Comparison of ENCODE assay signal across 13 cellular contexts in genomic region chr5:110040178-110040577, GRCh38.
DNase-seq lines count a peak whose midpoint lies in the region; ATAC-seq and TF ChIP-seq lines count a peak whose summit lies in the region.
"Had no signal": no experiment of that assay in that cellular context is flagged by ENCODE, and none has a peak within 500 bp of the region (broad histone marks: within the 10 kb centered on the region; RNA-seq: fewer than 3 reads in every experiment).

No MANE protein-coding gene starts in this region.

- no peak overlapping the region for H3K4me3 ChIP-seq in fibroblast of villous mesenchyme (ENCODE audit: low read depth, low read length)

- DNase-seq in AG09319 (ENCODE audit: extremely low read depth, low read depth) (no peak), HCEC 1CT (peak; percentile 6), WTC11 (ENCODE audit: low spot score) (no peak), fibroblast of villous mesenchyme (ENCODE audit: low read depth) (no peak), hepatic stellate cell (ENCODE audit: low spot score) (no peak), NCI-H774 (lab: John Stamatoyannopoulos, UW) (no peak), GM19240 (ENCODE audit: insufficient read length, low spot score) (no peak)
- DNase-seq in activated T-cell treated with anti-CD3 and anti-CD28 coated beads, Interleukin-2, amount 50 U/mL, for 48 hours = no peak
- DNase-seq: activated CD4-positive, alpha-beta memory T cell treated with anti-CD3 and anti-CD28 coated beads for 36 hours; NCI-H187; NCI-H226; stimulated activated CD4-positive, alpha-beta T cell treated with anti-CD3 and anti-CD28 coated beads, Interleukin-2, amount 100 ng/mL, for 24 hours had no signal

- peaks cover 8% of the 10 kb centered on the region for H3K36me3 Mint-ChIP-seq in WTC11

- CTCF ChIA-PET in WTC11 (lab: Charles Lee) = interaction anchor here (1.0 to 1.4 kb wide), 5 partner anchors 16 to 352 kb away, joined by 3 to 6 read pairs (median 4); no protein-coding TSS in a partner anchor

- POLR2A ChIA-PET in WTC11 (lab: Charles Lee) = no interaction called here

- peaks cover 30% of the 10 kb centered on the region for H3K9me3 Mint-ChIP-seq in WTC11

- H3K27me3 Mint-ChIP-seq in WTC11 (ENCODE audit: low read depth) = no peaks in the 10 kb centered on the region
- H3K27me3 Mint-ChIP-seq: activated CD4-positive, alpha-beta memory T cell treated with anti-CD3 and anti-CD28 coated beads for 36 hours; activated naive CD4-positive, alpha-beta T cell treated with anti-CD3 and anti-CD28 coated beads, Interleukin-2, amount 50 U/mL, for 24 hours had no signal

- no peak overlapping the region for H3K27ac Mint-ChIP-seq in WTC11
- H3K27ac Mint-ChIP-seq: activated CD4-positive, alpha-beta memory T cell treated with anti-CD3 and anti-CD28 coated beads for 36 hours; activated naive CD4-positive, alpha-beta T cell treated with anti-CD3 and anti-CD28 coated beads, Interleukin-2, amount 50 U/mL, for 24 hours had no signal

- peak; percentile 56; the same call in 1 of the 2 replicates for ATAC-seq in WTC11

- TF ChIP-seq CTCF in AG09319 (IDR thresholded peaks at IDR 0.05; ENCODE audit: low read depth, low read length) (peak; percentile 1; the same call in 1 of the 2 replicates), WTC11 (IDR thresholded peaks at IDR 0.05) (no peak), fibroblast of villous mesenchyme (IDR thresholded peaks at IDR 0.05; ENCODE audit: insufficient read depth, low read depth, low read length) (peak; percentile 43)

- H3K4me3 Mint-ChIP-seq in WTC11 = no peak overlapping the region
- H3K4me3 Mint-ChIP-seq: activated CD4-positive, alpha-beta memory T cell treated with anti-CD3 and anti-CD28 coated beads for 36 hours; activated naive CD4-positive, alpha-beta T cell treated with anti-CD3 and anti-CD28 coated beads, Interleukin-2, amount 50 U/mL, for 24 hours had no signal

- H3K4me1 Mint-ChIP-seq in WTC11 = no peaks in the 10 kb centered on the region

TF ChIP-seq in WTC11, 78 proteins besides CTCF, POLR2A, EP300 and RAD21 (continues in another document):
- TF ChIP-seq NFE2L1 (CRISPR knock-in tag; IDR thresholded peaks at IDR 0.05) (no peak), AR (CRISPR knock-in tag; IDR thresholded peaks at IDR 0.05) (no peak), JAZF1 (CRISPR knock-in tag; IDR thresholded peaks at IDR 0.05) (no peak), TP53 (CRISPR knock-in tag; IDR thresholded peaks at IDR 0.05) (no peak), E2F5 (CRISPR knock-in tag; IDR thresholded peaks at IDR 0.05) (no peak), ZBTB21 (CRISPR knock-in tag; IDR thresholded peaks at IDR 0.05; ENCODE audit: borderline replicate concordance) (no peak), ZNF263 (CRISPR knock-in tag; IDR thresholded peaks at IDR 0.05; ENCODE audit: low read depth) (no peak), ZNF138 (CRISPR knock-in tag; conservative IDR thresholded peaks at IDR 0.05) (no peak), NR2C2 (CRISPR knock-in tag; IDR thresholded peaks at IDR 0.05) (no peak), JUN (CRISPR knock-in tag; IDR thresholded peaks at IDR 0.05) (no peak), PRRX2 (CRISPR knock-in tag; IDR thresholded peaks at IDR 0.05) (no peak), USF2 (CRISPR knock-in tag; IDR thresholded peaks at IDR 0.05) (no peak), SOX15 (CRISPR knock-in tag; IDR thresholded peaks at IDR 0.05) (no peak), IRF2 (CRISPR knock-in tag; IDR thresholded peaks at IDR 0.05; ENCODE audit: borderline replicate concordance, low read depth) (no peak)
- TF ChIP-seq, protein P1, sequence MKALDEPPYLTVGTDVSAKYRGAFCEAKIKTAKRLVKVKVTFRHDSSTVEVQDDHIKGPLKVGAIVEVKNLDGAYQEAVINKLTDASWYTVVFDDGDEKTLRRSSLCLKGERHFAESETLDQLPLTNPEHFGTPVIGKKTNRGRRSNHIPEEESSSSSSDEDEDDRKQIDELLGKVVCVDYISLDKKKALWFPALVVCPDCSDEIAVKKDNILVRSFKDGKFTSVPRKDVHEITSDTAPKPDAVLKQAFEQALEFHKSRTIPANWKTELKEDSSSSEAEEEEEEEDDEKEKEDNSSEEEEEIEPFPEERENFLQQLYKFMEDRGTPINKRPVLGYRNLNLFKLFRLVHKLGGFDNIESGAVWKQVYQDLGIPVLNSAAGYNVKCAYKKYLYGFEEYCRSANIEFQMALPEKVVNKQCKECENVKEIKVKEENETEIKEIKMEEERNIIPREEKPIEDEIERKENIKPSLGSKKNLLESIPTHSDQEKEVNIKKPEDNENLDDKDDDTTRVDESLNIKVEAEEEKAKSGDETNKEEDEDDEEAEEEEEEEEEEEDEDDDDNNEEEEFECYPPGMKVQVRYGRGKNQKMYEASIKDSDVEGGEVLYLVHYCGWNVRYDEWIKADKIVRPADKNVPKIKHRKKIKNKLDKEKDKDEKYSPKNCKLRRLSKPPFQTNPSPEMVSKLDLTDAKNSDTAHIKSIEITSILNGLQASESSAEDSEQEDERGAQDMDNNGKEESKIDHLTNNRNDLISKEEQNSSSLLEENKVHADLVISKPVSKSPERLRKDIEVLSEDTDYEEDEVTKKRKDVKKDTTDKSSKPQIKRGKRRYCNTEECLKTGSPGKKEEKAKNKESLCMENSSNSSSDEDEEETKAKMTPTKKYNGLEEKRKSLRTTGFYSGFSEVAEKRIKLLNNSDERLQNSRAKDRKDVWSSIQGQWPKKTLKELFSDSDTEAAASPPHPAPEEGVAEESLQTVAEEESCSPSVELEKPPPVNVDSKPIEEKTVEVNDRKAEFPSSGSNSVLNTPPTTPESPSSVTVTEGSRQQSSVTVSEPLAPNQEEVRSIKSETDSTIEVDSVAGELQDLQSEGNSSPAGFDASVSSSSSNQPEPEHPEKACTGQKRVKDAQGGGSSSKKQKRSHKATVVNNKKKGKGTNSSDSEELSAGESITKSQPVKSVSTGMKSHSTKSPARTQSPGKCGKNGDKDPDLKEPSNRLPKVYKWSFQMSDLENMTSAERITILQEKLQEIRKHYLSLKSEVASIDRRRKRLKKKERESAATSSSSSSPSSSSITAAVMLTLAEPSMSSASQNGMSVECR (CRISPR knock-in tag; IDR thresholded peaks at IDR 0.05; ENCODE audit: borderline replicate concordance) = no peak
